Comparison of ENCODE assay signal across 19 cellular contexts in the genomic region with DNA sequence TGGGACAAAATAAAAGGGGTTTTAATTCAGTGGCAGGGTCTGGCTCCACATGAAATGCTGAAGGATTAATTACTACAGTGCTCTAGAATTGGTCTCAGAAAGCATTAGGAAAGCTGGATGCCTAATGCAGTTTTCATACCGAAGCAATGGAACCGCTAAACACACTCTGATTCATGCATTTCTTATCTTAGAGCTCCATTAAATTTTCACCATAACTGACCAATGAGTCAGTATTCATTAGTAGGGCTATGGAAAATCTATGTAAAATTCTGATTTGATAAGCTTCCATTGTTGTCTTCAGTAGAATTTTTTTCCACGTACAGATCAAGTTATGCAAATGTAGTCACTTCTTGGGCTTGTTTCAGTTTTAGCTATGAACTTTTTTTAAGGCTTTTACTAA.
DNase-seq lines count a peak whose midpoint lies in the region; ATAC-seq and TF ChIP-seq lines count a peak whose summit lies in the region.
"Had no signal": no experiment of that assay in that cellular context is flagged by ENCODE, and none has a peak within 500 bp of the region (broad histone marks: within the 10 kb centered on the region; RNA-seq: fewer than 3 reads in every experiment).

No MANE protein-coding gene starts in this region.

- CTCF ChIA-PET in PC-3 (lab: Charles Lee) = no interaction called here

- H3F3A ChIP-seq in PC-3 (ENCODE audit: low read length, unreplicated experiment) = no peaks in the 10 kb centered on the region

- H3K4me2 ChIP-seq in PC-3 (ENCODE audit: low read length) = peak overlapping the region; percentile 27

- no peak overlapping the region for H2AFZ ChIP-seq in PC-3 (ENCODE audit: low read length)

- no peak overlapping the region for H3K9ac ChIP-seq in PC-3 (ENCODE audit: low read length)

- ATAC-seq in PC-3 (peak; percentile 82), GM19397 (IDR thresholded peaks at IDR 0.05; ENCODE audit: unreplicated experiment) (no peak)

- peaks cover 8% of the 10 kb centered on the region for H3K4me1 ChIP-seq in PC-3 (ENCODE audit: insufficient read depth, low read length)

- H3K9me2 ChIP-seq in PC-3 (replicated peaks; ENCODE audit: low read length) = no peaks in the 10 kb centered on the region

- intact Hi-C loops in PC-3 (cut with micrococcal nuclease) = no loop called here

- H3K27me3 ChIP-seq in PC-3 (ENCODE audit: low read length) = no peaks in the 10 kb centered on the region
- H3K27me3 ChIP-seq: cardiac muscle cell had no signal

- H3K27ac ChIP-seq in PC-3 (ENCODE audit: low read length) (no peak overlapping the region), coronary artery (peak overlapping the region in 1 of 2 donors; percentile 62)
- H3K27ac ChIP-seq: cardiac muscle cell, epithelial cell of prostate had no signal

- BruUV-seq in PC-3 (replicated peaks; lab: Mats Ljungman, UMichigan) = no TSS peak

- H3K4me3 ChIP-seq in PC-3 (ENCODE audit: low read length) (no peak overlapping the region), coronary artery (peak overlapping the region; percentile 27)
- H3K4me3 ChIP-seq: cardiac muscle cell had no signal

- no peaks in the 10 kb centered on the region for H3K36me3 ChIP-seq in PC-3 (ENCODE audit: low read depth, low read length)
- H3K36me3 ChIP-seq: cardiac muscle cell had no signal

- POLR2A ChIA-PET in PC-3 (lab: Charles Lee; ENCODE audit: unreplicated experiment) = no interaction called here

- no peaks in the 10 kb centered on the region for H3K9me3 ChIP-seq in PC-3 (ENCODE audit: low read length)

- H3K79me2 ChIP-seq in PC-3 (ENCODE audit: low read length) = no peaks in the 10 kb centered on the region

- DNase-seq in COLO829 (ENCODE audit: low spot score) = peak; percentile 45
- DNase-seq in PC-3 = peak; percentile 71
- no peak for DNase-seq in coronary artery (ENCODE audit: low spot score)
- peak; percentile 35 for DNase-seq in pulmonary artery endothelial cell (ENCODE audit: low read depth, low spot score)
- no peak for DNase-seq in activated naive CD4-positive, alpha-beta T cell treated with Interleukin-2 at 50 U/mL for 16 hours
- no peak for DNase-seq in amygdala (lab: John Stamatoyannopoulos, UW)
- DNase-seq in NOMO-1 treated with dmso at 0.1 percent for 144 hours (lab: John Stamatoyannopoulos, UW; ENCODE audit: unreplicated experiment) = no peak
- DNase-seq: activated CD4-positive, CD25-positive, alpha-beta regulatory T cell treated with anti-CD3 and anti-CD28 coated beads, Interleukin-2, amount 50 U/mL, for 72 hours; activated T-cell treated with anti-CD3 and anti-CD28 coated beads, Interleukin-2, amount 50 U/mL, for 48 hours; COR-L47; Kasumi-1; mesendoderm; NCI-H187; posterior cingulate gyrus; stimulated activated CD4-positive, alpha-beta T cell treated with anti-CD3 and anti-CD28 coated beads, Interleukin-4, amount 100 ng/mL, for 1 hour; stimulated activated naive CD4-positive, alpha-beta T cell treated with Interleukin-2 at 50 U/mL for 16 hours had no signal

- no peaks in the 10 kb centered on the region for H4K20me1 ChIP-seq in PC-3 (ENCODE audit: low read length)

- TF ChIP-seq CTCF in PC-3 (conservative IDR thresholded peaks at IDR 0.05; ENCODE audit: low read depth, low read length) (no peak), coronary artery (IDR thresholded peaks at IDR 0.05) (no peak)

Comparison
In these comparisons a context has a peak if more than half of its experiments do, and no peak if none do; other contexts are left out.
1. DNase-seq: peak in COLO829 (single experiment), PC-3 (single experiment) and pulmonary artery endothelial cell (single experiment); none in coronary artery (single experiment), activated naive CD4-positive, alpha-beta T cell treated with Interleukin-2 at 50 U/mL for 16 hours (single experiment), amygdala (0 of 56) and NOMO-1 treated with dmso at 0.1 percent for 144 hours (single experiment).